Comparison of ENCODE assay signal across 18 cellular contexts in the genomic region with DNA sequence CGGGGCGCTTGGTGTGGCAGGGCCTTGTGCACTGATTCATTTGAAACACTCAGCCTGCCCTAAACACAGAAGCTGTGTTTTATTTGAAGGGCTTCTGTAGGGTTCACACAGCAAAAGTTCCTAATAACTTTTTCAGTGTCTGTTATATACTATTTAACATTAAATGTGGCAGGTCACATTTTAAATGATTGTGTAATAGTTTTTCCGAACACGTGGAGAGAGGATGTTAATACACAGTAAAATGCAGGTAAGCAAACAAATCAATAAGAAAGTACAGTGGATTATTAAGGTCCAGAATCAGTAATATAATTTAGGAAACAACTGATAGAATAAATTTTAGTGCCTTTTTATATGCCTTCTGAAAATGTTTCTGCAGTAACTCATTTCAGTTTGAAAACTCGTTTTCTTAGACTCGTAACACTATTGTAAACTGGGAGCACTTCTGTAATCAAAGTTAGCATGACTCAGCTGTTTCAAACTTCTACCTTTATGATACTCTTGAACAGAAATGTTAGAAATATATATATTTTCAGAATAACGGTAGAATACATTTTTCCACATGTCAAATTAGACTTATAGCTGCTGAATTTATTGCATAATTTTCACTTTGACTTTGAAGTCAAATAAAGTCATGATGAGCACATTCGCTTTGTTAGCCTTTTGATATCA.
"Had no signal": no experiment of that assay in that cellular context is flagged by ENCODE, and none has a peak within 500 bp of the region (broad histone marks: within the 10 kb centered on the region; RNA-seq: fewer than 3 reads in every experiment).

No MANE protein-coding gene starts in this region.

- ATAC-seq: activated CD8-positive, alpha-beta T cell treated with anti-CD3 and anti-CD28 coated beads, Interleukin-2, amount 10 ng/mL, durations not matched to agents 7 days and 5 days; gastrocnemius medialis; heart right ventricle; sciatic nerve had no signal

- H3K9me3 Mint-ChIP-seq: activated naive CD4-positive, alpha-beta T cell treated with anti-CD3 and anti-CD28 coated beads, Interleukin-2, amount 50 U/mL, for 24 hours; activated T-helper 2 cell treated with anti-CD3 and anti-CD28 coated beads, Interferon-gamma antibody, Interleukin-2, Interleukin-4, amounts not matched to agents 10 μg/mL and 5 μg/mL and 100 μg/mL, durations not matched to agents 14 hours and 24 hours and 36 hours; T-helper 2 cell treated with Interferon-gamma antibody and Interleukin-4, amounts not matched to agents 5 μg/mL and 100 μg/mL, for 36 hours had no signal

- H3K36me3 Mint-ChIP-seq: activated naive CD4-positive, alpha-beta T cell treated with anti-CD3 and anti-CD28 coated beads, Interleukin-2, amount 50 U/mL, for 24 hours had no signal

- H3K4me3 Mint-ChIP-seq: activated CD8-positive, alpha-beta T cell treated with anti-CD3 and anti-CD28 coated beads, Interleukin-2, amount 10 ng/mL, durations not matched to agents 7 days and 5 days; activated naive CD4-positive, alpha-beta T cell treated with anti-CD3 and anti-CD28 coated beads, Interleukin-2, amount 50 U/mL, for 24 hours; T-helper 2 cell treated with Interferon-gamma antibody and Interleukin-4, amounts not matched to agents 5 μg/mL and 100 μg/mL, for 36 hours had no signal

- DNase-seq: activated CD4-positive, alpha-beta T cell treated with anti-CD3 and anti-CD28 coated beads for 1 hour; activated CD8-positive, alpha-beta T cell treated with anti-CD3 and anti-CD28 coated beads, Interleukin-2, amount 10 ng/mL, durations not matched to agents 7 days and 5 days; central memory CD4-positive, alpha-beta T cell; effector CD8-positive, alpha-beta T cell; gastrocnemius medialis; heart right ventricle; left ventricle myocardium inferior; mesenchymal stem cell; stimulated activated CD4-positive, alpha-beta T cell treated with anti-CD3 and anti-CD28 coated beads, Interleukin-2, amount 100 ng/mL, for 24 hours; stimulated activated naive CD4-positive, alpha-beta T cell treated with Interleukin-2 at 50 U/mL for 16 hours; upper lobe of left lung had no signal

- H3K36me3 ChIP-seq: gastrocnemius medialis, suprapubic skin had no signal

- H3K27ac ChIP-seq: coronary artery, gastrocnemius medialis, heart right ventricle, left ventricle myocardium inferior, suprapubic skin, upper lobe of left lung had no signal

- H3K27me3 Mint-ChIP-seq: activated naive CD4-positive, alpha-beta T cell treated with anti-CD3 and anti-CD28 coated beads, Interleukin-2, amount 50 U/mL, for 24 hours had no signal

- H3K4me3 ChIP-seq: coronary artery, gastrocnemius medialis, heart right ventricle, left ventricle myocardium inferior, suprapubic skin, upper lobe of left lung had no signal

- H3K27ac Mint-ChIP-seq: activated CD8-positive, alpha-beta T cell treated with anti-CD3 and anti-CD28 coated beads, Interleukin-2, amount 10 ng/mL, durations not matched to agents 7 days and 5 days; activated naive CD4-positive, alpha-beta T cell treated with anti-CD3 and anti-CD28 coated beads, Interleukin-2, amount 50 U/mL, for 24 hours; activated T-helper 2 cell treated with anti-CD3 and anti-CD28 coated beads, Interferon-gamma antibody, Interleukin-2, Interleukin-4, amounts not matched to agents 10 μg/mL and 5 μg/mL and 100 μg/mL, durations not matched to agents 14 hours and 24 hours and 36 hours; T-helper 2 cell treated with Interferon-gamma antibody and Interleukin-4, amounts not matched to agents 5 μg/mL and 100 μg/mL, for 36 hours had no signal

- FAIRE-seq: keratinocyte had no signal

- H3K27me3 ChIP-seq: gastrocnemius medialis, suprapubic skin, upper lobe of left lung had no signal

- H3K9me3 ChIP-seq: gastrocnemius medialis, heart right ventricle, left ventricle myocardium inferior, suprapubic skin, upper lobe of left lung had no signal
